Comparison of ENCODE assay signal across 8 cellular contexts in genomic region chr12:111686574-111687105, GRCh38. TPM values are rescaled to one million over a fixed set of nuclear protein-coding genes. Genes with fewer than 3 reads are reported as not detected.
DNase-seq lines count a peak whose midpoint lies in the region; ATAC-seq, FAIRE-seq and TF ChIP-seq lines count a peak whose summit lies in the region.

No MANE protein-coding gene starts in this region.

- peak overlapping the region; percentile 23; the same call in 1 of the 2 replicates for H3K23ac ChIP-seq in IMR-90 (ENCODE audit: low read depth, low read length)

- peak overlapping the region; percentile 98; the same call in 1 of the 2 replicates for H4K5ac ChIP-seq in IMR-90 (ENCODE audit: low read depth, low read length)

- H3K4me1 ChIP-seq in A549 (peaks cover 21% of the 10 kb centered on the region), IMR-90 (ENCODE audit: control insufficient read depth, insufficient read depth, low read length) (peaks cover 2% of the 10 kb centered on the region)

- peak overlapping the region; percentile 98 for H2AFZ ChIP-seq in IMR-90 (replicated peaks; ENCODE audit: low read length, poor library complexity)

- intact Hi-C loops in IMR-90 (cut with micrococcal nuclease) = loop anchor here (5.0 kb wide), 1 partner anchor 126 kb away; no protein-coding TSS in a partner anchor

- peak overlapping the region; percentile 96 for H2AK9ac ChIP-seq in IMR-90 (replicated peaks; ENCODE audit: low read depth, low read length, poor library complexity)

- peaks cover 16 to 46% of the 10 kb centered on the region in 2 experiments for H3K79me1 ChIP-seq in IMR-90 (ENCODE audit: low read depth in 1 of 2, low read length in 2 of 2)

- H3K27ac ChIP-seq in A549 (peak overlapping the region; percentile 85 to 90), IMR-90 (ENCODE audit: insufficient read depth, low read length) (peak overlapping the region; percentile 92)

- peak overlapping the region; percentile 66 for H2BK5ac ChIP-seq in IMR-90 (ENCODE audit: low read depth, low read length, poor library complexity, severe bottlenecking)

- TF ChIP-seq POLR2A in A549 (IDR thresholded peaks at IDR 0.05; ENCODE audit: low read length) = no peak
- no peak for TF ChIP-seq POLR2A in IMR-90 (IDR thresholded peaks at IDR 0.05; ENCODE audit: low read depth, low read length)

- H3K18ac ChIP-seq in IMR-90 (ENCODE audit: low read depth, low read length) = no peak overlapping the region

- H3K27me3 Mint-ChIP-seq in mesothelial cell of epicardium (ENCODE audit: low read depth) = no peaks in the 10 kb centered on the region

- peak overlapping the region; percentile 82 for H2AK5ac ChIP-seq in IMR-90 (ENCODE audit: low read depth, low read length)

- peak overlapping the region; percentile 97 for H3K4me3 Mint-ChIP-seq in mesothelial cell of epicardium

- H4K8ac ChIP-seq in IMR-90 (ENCODE audit: low read depth in 2 of 2, low read length in 2 of 2) = peak overlapping the region; percentile 90 to 98; a peak in 3 of 4 replicates

- peak overlapping the region; percentile 94 for H3K9ac ChIP-seq in IMR-90 (ENCODE audit: low read depth, low read length)

- no peak for TF ChIP-seq CTCF in A549 (IDR thresholded peaks at IDR 0.05)
- TF ChIP-seq CTCF in IMR-90 (conservative IDR thresholded peaks at IDR 0.05; ENCODE audit: low read depth, low read length) = no peak
- TF ChIP-seq CTCF in bronchial epithelial cell (IDR thresholded peaks at IDR 0.05; ENCODE audit: insufficient read depth, low read length, severe bottlenecking) = no peak
- no peak for TF ChIP-seq CTCF in mesothelial cell of epicardium (IDR thresholded peaks at IDR 0.05; ENCODE audit: unreplicated experiment)

- in situ Hi-C loops in IMR-90 (cut with MboI; ENCODE audit: low sequenced_read_pairs) = no loop called here

- H3K36me3 ChIP-seq in IMR-90 (ENCODE audit: control insufficient read depth, insufficient read depth, low read length) (peaks cover 12% of the 10 kb centered on the region), bronchial epithelial cell (ENCODE audit: control insufficient read depth, insufficient read depth, low read length) (peaks cover 6% of the 10 kb centered on the region)

- peak overlapping the region; percentile 92 for H3K4me2 ChIP-seq in A549
- peak overlapping the region; percentile 93 for H3K4me2 ChIP-seq in IMR-90 (ENCODE audit: low read depth, low read length)

- no peaks in the 10 kb centered on the region for H3K9me3 Mint-ChIP-seq in mesothelial cell of epicardium

- H3K9me1 ChIP-seq in IMR-90 (ENCODE audit: insufficient read depth, low read length) = no peaks in the 10 kb centered on the region; the same call in 1 of the 2 replicates

- dilution Hi-C loops in IMR-90 (cut with HindIII; ENCODE audit: low sequenced_read_pairs, unreplicated experiment) = no loop called here

- peak overlapping the region; percentile 21; the same call in 1 of the 2 replicates for H2BK120ac ChIP-seq in IMR-90 (ENCODE audit: low read depth, low read length)

- peaks cover 4% of the 10 kb centered on the region for H4K20me1 ChIP-seq in IMR-90 (ENCODE audit: insufficient read depth, low read length)

- TF ChIP-seq RAD21 in A549 (conservative IDR thresholded peaks at IDR 0.05 in 1 of 2, IDR thresholded peaks at IDR 0.05 in 1 of 2) (no peak), IMR-90 (IDR thresholded peaks at IDR 0.05; ENCODE audit: low read length) (no peak)

- no peaks in the 10 kb centered on the region for H3K9me3 ChIP-seq in A549
- no peaks in the 10 kb centered on the region for H3K9me3 ChIP-seq in IMR-90 (ENCODE audit: control insufficient read depth, insufficient read depth, low read length)

- FAIRE-seq in A549 (lab: Jason Lieb, UNC) (no peak), bronchial epithelial cell (lab: Jason Lieb, UNC) (no peak)

- no TSS peak for BruUV-seq in IMR-90 (replicated peaks; lab: Mats Ljungman, UMichigan)

- H2BK15ac ChIP-seq in IMR-90 (ENCODE audit: low read depth, low read length) = no peak overlapping the region

- H3K27me3 ChIP-seq in IMR-90 (ENCODE audit: control insufficient read depth, insufficient read depth, low read length) = no peaks in the 10 kb centered on the region
- no peaks in the 10 kb centered on the region for H3K27me3 ChIP-seq in bronchial epithelial cell (ENCODE audit: control insufficient read depth, insufficient read depth, low read length)

- H3K4me3 ChIP-seq in A549 = peak overlapping the region; percentile 89
- H3K4me3 ChIP-seq in IMR-90 (ENCODE audit: insufficient read depth, low read depth, low read length) = peak overlapping the region; percentile 97
- H3K4me3 ChIP-seq in bronchial epithelial cell (ENCODE audit: low read depth, low read length) = peak overlapping the region; percentile 93

- CTCF ChIA-PET in A549 (lab: Yijun Ruan, JAX) (interaction anchor here (1.0 to 5.7 kb wide), 4 partner anchors 13 to 126 kb away, joined by 3 to 30 read pairs (median 6); no protein-coding TSS in a partner anchor), IMR-90 (lab: Yijun Ruan, JAX) (no interaction called here)

- peak overlapping the region; percentile 28 for H4K91ac ChIP-seq in IMR-90 (ENCODE audit: insufficient read depth, low read depth, low read length)

- H3K56ac ChIP-seq in IMR-90 (ENCODE audit: extremely low read depth, insufficient read depth, low read length) = no peak overlapping the region

- peaks cover 24% of the 10 kb centered on the region for H3K4me1 Mint-ChIP-seq in mesothelial cell of epicardium

- H2BK20ac ChIP-seq in IMR-90 (ENCODE audit: low read depth, low read length) = no peak overlapping the region

- ATAC-seq in A549 (peak in 1 of 2 experiments; percentile 2; a peak in 3 of 6 replicates), IMR-90 (ENCODE audit: low read depth) (no peak), GM18519 (IDR thresholded peaks at IDR 0.05; ENCODE audit: low FRiP score, unreplicated experiment) (no peak), GM18517 (IDR thresholded peaks at IDR 0.05; ENCODE audit: unreplicated experiment) (no peak), GM19351 (IDR thresholded peaks at IDR 0.05; ENCODE audit: unreplicated experiment) (no peak)

- TF ChIP-seq EP300 in A549 (IDR thresholded peaks at IDR 0.05) = no peak

- peak overlapping the region; percentile 98 for H3K27ac Mint-ChIP-seq in mesothelial cell of epicardium

- peak in 1 of 2 experiments; percentile 11 for DNase-seq in A549 (ENCODE audit: low read depth in 1 of 2, low spot score in 1 of 2)
- DNase-seq in IMR-90 = peak; percentile 44
- peak; percentile 2 for DNase-seq in bronchial epithelial cell (ENCODE audit: low read depth)
- DNase-seq in mesothelial cell of epicardium (ENCODE audit: low spot score in 2 of 2, unreplicated experiment in 2 of 2) = no peak
- DNase-seq in activated gamma-delta T cell (lab: John Stamatoyannopoulos, UW) = no peak

- H3K4ac ChIP-seq in IMR-90 (ENCODE audit: low read depth, low read length) = peak overlapping the region; percentile 91; the same call in 1 of the 2 replicates

- POLR2A ChIA-PET in A549 (lab: Yijun Ruan, JAX) (interaction anchor here (0.9 to 1.5 kb wide), 5 partner anchors 9 to 279 kb away, joined by 3 to 14 read pairs (median 7); no protein-coding TSS in a partner anchor), IMR-90 (lab: Charles Lee; ENCODE audit: unreplicated experiment) (no interaction called here)

- 5% methylated on average over 15 of the region's 15 CpGs for WGBS in A549 (ENCODE audit: missing lambda C conversion rate)
- WGBS in IMR-90 (ENCODE audit: extremely low coverage in 2 of 2, insufficient read length in 1 of 2), 2 experiments = 5% methylated on average over 7 of the region's 15 CpGs; no CpG with 5 or more reads in 1 of the 2 experiments

- peak overlapping the region; percentile 96 for H3K14ac ChIP-seq in IMR-90 (replicated peaks; ENCODE audit: low read depth, low read length)

- H3K36me3 Mint-ChIP-seq in mesothelial cell of epicardium = peaks cover 9% of the 10 kb centered on the region

TF ChIP-seq in A549, 52 proteins besides CTCF, POLR2A, EP300 and RAD21 (continues in another document):
- TF ChIP-seq CBX2 (IDR thresholded peaks at IDR 0.05; ENCODE audit: borderline replicate concordance, low read depth) = no peak
- TF ChIP-seq MAX (IDR thresholded peaks at IDR 0.05) = no peak
- TF ChIP-seq HDAC2 (IDR thresholded peaks at IDR 0.05) = no peak
- no peak for TF ChIP-seq ZSCAN20 (CRISPR knock-in tag; IDR thresholded peaks at IDR 0.05)

TF ChIP-seq in IMR-90, 13 proteins besides CTCF, POLR2A, EP300 and RAD21:
- TF ChIP-seq FOS (IDR thresholded peaks at IDR 0.05; ENCODE audit: low read depth, low read length) (no peak), MAFK (IDR thresholded peaks at IDR 0.05; ENCODE audit: low read depth, low read length) (peak; percentile 29; the same call in 1 of the 2 replicates), RCOR1 (IDR thresholded peaks at IDR 0.05; ENCODE audit: insufficient replicate concordance, low read length) (no peak), CEBPB (IDR thresholded peaks at IDR 0.05; ENCODE audit: low read depth, low read length) (0 out of 2 replicates have a peak, but pooled peaks have one; percentile 6)
TF ChIP-seq in IMR-90: peak in this region for 2.

RNA-seq across cellular contexts. Expression of gene ACAD10, which starts 0.8 kb away (rescaled TPM):
- polyA plus RNA-seq in A549 (2011; rRNA removed) = 22.0 and 32.6 TPM in 2 replicates
- polyA plus RNA-seq in A549 (2012; cell fraction: cytosol; rRNA removed) = 15.7 and 18.0 TPM in 2 replicates
- 80.7 and 89.7 TPM in 2 replicates for polyA plus RNA-seq in A549 (2012; cell fraction: nucleus; rRNA removed)
- 13.6 to 15.2 TPM (median 15.1 TPM) in 3 replicates for polyA plus RNA-seq in A549 (2017; fragmentation: RNase III; extraction: RNeasy Plus Mini Kit Qiagen cat#74134 plus additional on column Dnase treatment)
- polyA minus RNA-seq in A549 (2011; rRNA and poly(A)+ RNA removed) = 40.3 and 42.6 TPM in 2 replicates
- total RNA-seq in IMR-90 (2012; rRNA removed) = 12.4 and 13.3 TPM in 2 replicates
- polyA plus RNA-seq in IMR-90 (2012; rRNA removed) = 20.7 and 21.0 TPM in 2 replicates
- polyA plus RNA-seq in IMR-90 (2012; cell fraction: cytosol; rRNA removed) = 7.5 and 12.1 TPM in 2 replicates
- 55.8 and 93.4 TPM in 2 replicates for polyA plus RNA-seq in IMR-90 (2012; cell fraction: nucleus; rRNA removed; ENCODE audit: low replicate concordance)
- total RNA-seq in bronchial epithelial cell = 11.6 and 12.8 TPM in 2 replicates
- 55.2 to 63.8 TPM (median 57.0 TPM) in 3 replicates for total RNA-seq in mesothelial cell of epicardium

RNA-seq across cellular contexts. Expression of gene BRAP, which starts 0.9 kb away (rescaled TPM):
- polyA plus RNA-seq in A549 (2011; rRNA removed) (25.2 and 29.7 TPM in 2 replicates), A549 (2017; fragmentation: RNase III; extraction: RNeasy Plus Mini Kit Qiagen cat#74134 plus additional on column Dnase treatment) (12.8 to 13.0 TPM (median 13.0 TPM) in 3 replicates), IMR-90 (2012; rRNA removed) (9.6 and 10.3 TPM in 2 replicates)
- 10.6 and 12.1 TPM in 2 replicates for polyA plus RNA-seq in A549 (2012; cell fraction: cytosol; rRNA removed)
- polyA plus RNA-seq in A549 (2012; cell fraction: nucleus; rRNA removed) = 6.5 and 9.2 TPM in 2 replicates
- 28.6 and 30.5 TPM in 2 replicates for polyA minus RNA-seq in A549 (2011; rRNA and poly(A)+ RNA removed)
- total RNA-seq in IMR-90 (2012; rRNA removed) (17.2 and 23.6 TPM in 2 replicates), bronchial epithelial cell (18.7 and 25.9 TPM in 2 replicates), mesothelial cell of epicardium (18.6 to 20.5 TPM (median 19.5 TPM) in 3 replicates)
- 4.2 and 9.8 TPM in 2 replicates for polyA plus RNA-seq in IMR-90 (2012; cell fraction: cytosol; rRNA removed)
- 3.1 and 9.2 TPM in 2 replicates for polyA plus RNA-seq in IMR-90 (2012; cell fraction: nucleus; rRNA removed; ENCODE audit: low replicate concordance)

Comparison
In these comparisons a context has a peak if more than half of its experiments do, and no peak if none do; other contexts are left out.
1. DNase-seq: peak in IMR-90 (single experiment) and bronchial epithelial cell (single experiment); none in mesothelial cell of epicardium (0 of 2) and activated gamma-delta T cell (single experiment).
2. Peak in every context shown above with its lines, with median percentiles within 50 percentile points of each other: H3K4me3 ChIP-seq.